ENCODE assay signal across 10 cellular contexts in the genomic region with DNA sequence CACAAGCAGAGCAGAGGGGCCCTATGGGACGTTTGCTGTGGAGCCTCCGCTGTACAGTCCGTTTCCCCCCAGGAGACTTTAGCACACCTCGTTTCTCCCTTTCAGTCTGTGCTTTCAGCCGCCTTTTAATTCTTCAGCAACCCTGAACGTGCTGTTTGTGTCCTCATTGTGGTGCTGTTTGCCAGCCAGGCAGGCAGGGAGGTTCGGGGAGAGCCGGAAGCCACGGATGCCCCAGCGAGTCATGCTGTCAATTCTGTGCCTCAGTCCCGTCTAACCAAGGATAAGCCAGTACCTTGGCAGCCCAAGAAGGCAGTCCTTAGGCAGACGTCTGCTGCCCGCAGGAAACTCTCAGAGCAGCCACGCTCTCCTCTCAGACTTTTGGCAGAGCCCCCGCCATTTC.
DNase-seq lines count a peak whose midpoint lies in the region; ATAC-seq and TF ChIP-seq lines count a peak whose summit lies in the region.
"Had no signal": no experiment of that assay in that cellular context is flagged by ENCODE, and none has a peak within 500 bp of the region (broad histone marks: within the 10 kb centered on the region; RNA-seq: fewer than 3 reads in every experiment).

No MANE protein-coding gene starts in this region.

- CTCF ChIA-PET in PC-3 (lab: Charles Lee) = no interaction called here

- H2AFZ ChIP-seq in PC-3 (ENCODE audit: low read length) (no peak overlapping the region), osteoblast (ENCODE audit: low read length) (no peak overlapping the region)

- peak in 8 of 14 donors; percentile 9 to 62 (median 29) for DNase-seq in C1 segment of cervical spinal cord (lab: John Stamatoyannopoulos, UW)
- peak; percentile 53 for DNase-seq in PC-3
- no peak for DNase-seq in osteoblast (ENCODE audit: insufficient read length, low spot score, missing footprints)
- DNase-seq in T-helper 9 cell = no peak
- no peak for DNase-seq in stimulated activated CD4-positive, alpha-beta T cell treated with anti-CD3 and anti-CD28 coated beads, Interleukin-4, amount 100 ng/mL, for 4 hours
- DNase-seq: CD8-positive, alpha-beta T cell had no signal

- POLR2A ChIA-PET in PC-3 (lab: Charles Lee; ENCODE audit: unreplicated experiment) = no interaction called here

- TF ChIP-seq CTCF in PC-3 (conservative IDR thresholded peaks at IDR 0.05; ENCODE audit: low read depth, low read length) (peak; percentile 30; the same call in 1 of the 2 replicates), osteoblast (IDR thresholded peaks at IDR 0.05; ENCODE audit: extremely low read depth, low read depth, low read length) (peak; percentile 13)

- ATAC-seq in PC-3 (peak; percentile 67), esophagus mucosa (peak; percentile 66), HG03520 (IDR thresholded peaks at IDR 0.05; ENCODE audit: unreplicated experiment) (no peak), HG03460 (IDR thresholded peaks at IDR 0.05; ENCODE audit: unreplicated experiment) (no peak)
- ATAC-seq: activated CD4-positive, CD25-positive, alpha-beta regulatory T cell treated with anti-CD3 and anti-CD28 coated beads, Interleukin-2, amount 50 U/mL, for 24 hours; CD8-positive, alpha-beta T cell had no signal

- H3K4me1 ChIP-seq in PC-3 (ENCODE audit: insufficient read depth, low read length) = peaks cover 12% of the 10 kb centered on the region
- peaks cover 10% of the 10 kb centered on the region for H3K4me1 ChIP-seq in osteoblast (ENCODE audit: insufficient read depth, low read length)

- H4K20me1 ChIP-seq in PC-3 (ENCODE audit: low read length) (no peaks in the 10 kb centered on the region), osteoblast (ENCODE audit: insufficient read depth, low read length) (no peaks in the 10 kb centered on the region)

- H3K9me2 ChIP-seq in PC-3 (replicated peaks; ENCODE audit: low read length) = no peaks in the 10 kb centered on the region

- no peaks in the 10 kb centered on the region for H3K27me3 ChIP-seq in PC-3 (ENCODE audit: low read length)
- H3K27me3 ChIP-seq in osteoblast (ENCODE audit: insufficient read depth, low read length) = peaks cover 12% of the 10 kb centered on the region

- no peak overlapping the region for H3K9ac ChIP-seq in PC-3 (ENCODE audit: low read length)

- intact Hi-C loops in PC-3 (cut with micrococcal nuclease) = no loop called here

- H3K4me2 ChIP-seq in PC-3 (ENCODE audit: low read length) (no peak overlapping the region), osteoblast (ENCODE audit: insufficient read depth, low read length) (no peak overlapping the region)

- H3K9me3 ChIP-seq in PC-3 (ENCODE audit: low read length) = no peaks in the 10 kb centered on the region
- peaks cover 2% of the 10 kb centered on the region for H3K9me3 ChIP-seq in osteoblast (ENCODE audit: low read depth, low read length)

- H3K4me3 ChIP-seq in PC-3 (ENCODE audit: low read length) (no peak overlapping the region), osteoblast (ENCODE audit: insufficient read depth, low read length) (no peak overlapping the region)

- BruUV-seq in PC-3 (replicated peaks; lab: Mats Ljungman, UMichigan) = no TSS peak

- H3F3A ChIP-seq in PC-3 (ENCODE audit: low read length, unreplicated experiment) = no peaks in the 10 kb centered on the region

- H3K27ac ChIP-seq in PC-3 (ENCODE audit: low read length) (no peak overlapping the region), osteoblast (ENCODE audit: low read depth, low read length) (no peak overlapping the region)

- no peaks in the 10 kb centered on the region for H3K36me3 ChIP-seq in PC-3 (ENCODE audit: low read depth, low read length)
- no peaks in the 10 kb centered on the region for H3K36me3 ChIP-seq in osteoblast (ENCODE audit: insufficient read depth, low read length)

- H3K79me2 ChIP-seq in PC-3 (ENCODE audit: low read length) (no peaks in the 10 kb centered on the region), osteoblast (ENCODE audit: insufficient read depth, low read length) (no peaks in the 10 kb centered on the region)

Comparison
In these comparisons a context has a peak if more than half of its experiments do, and no peak if none do; other contexts are left out.
1. DNase-seq: peak in C1 segment of cervical spinal cord (8 of 14) and PC-3 (single experiment); none in osteoblast (single experiment), T-helper 9 cell (single experiment) and stimulated activated CD4-positive, alpha-beta T cell treated with anti-CD3 and anti-CD28 coated beads, Interleukin-4, amount 100 ng/mL, for 4 hours (0 of 2).
2. ATAC-seq: peak in PC-3 (single experiment) and esophagus mucosa (single experiment); none in HG03520 (single experiment) and HG03460 (single experiment).